ENCODE assay signal across 1 cellular context in the genomic region with DNA sequence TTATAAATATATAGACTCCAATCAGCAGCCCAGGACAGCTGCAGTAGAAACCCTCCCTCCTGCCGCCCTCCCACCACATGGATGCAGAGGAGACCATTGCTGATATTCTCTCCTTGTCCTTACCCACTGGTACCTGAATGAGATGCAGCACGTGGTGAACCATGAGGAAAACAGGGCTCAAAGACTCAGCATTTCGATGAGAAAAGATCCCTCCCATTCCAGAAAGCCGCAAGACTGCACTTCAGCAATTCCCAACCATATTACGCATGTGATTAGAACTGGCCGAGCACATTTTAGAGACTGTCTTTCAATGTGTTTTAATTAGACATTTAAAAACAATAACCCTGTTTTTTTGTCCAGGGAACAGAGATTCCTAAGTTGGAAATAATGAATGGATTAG.
TF ChIP-seq lines count a peak whose summit lies in the region.

No MANE protein-coding gene starts in this region.

TF ChIP-seq in HepG2, 621 proteins besides CTCF, POLR2A, EP300 and RAD21:
- TF ChIP-seq, protein P1, sequence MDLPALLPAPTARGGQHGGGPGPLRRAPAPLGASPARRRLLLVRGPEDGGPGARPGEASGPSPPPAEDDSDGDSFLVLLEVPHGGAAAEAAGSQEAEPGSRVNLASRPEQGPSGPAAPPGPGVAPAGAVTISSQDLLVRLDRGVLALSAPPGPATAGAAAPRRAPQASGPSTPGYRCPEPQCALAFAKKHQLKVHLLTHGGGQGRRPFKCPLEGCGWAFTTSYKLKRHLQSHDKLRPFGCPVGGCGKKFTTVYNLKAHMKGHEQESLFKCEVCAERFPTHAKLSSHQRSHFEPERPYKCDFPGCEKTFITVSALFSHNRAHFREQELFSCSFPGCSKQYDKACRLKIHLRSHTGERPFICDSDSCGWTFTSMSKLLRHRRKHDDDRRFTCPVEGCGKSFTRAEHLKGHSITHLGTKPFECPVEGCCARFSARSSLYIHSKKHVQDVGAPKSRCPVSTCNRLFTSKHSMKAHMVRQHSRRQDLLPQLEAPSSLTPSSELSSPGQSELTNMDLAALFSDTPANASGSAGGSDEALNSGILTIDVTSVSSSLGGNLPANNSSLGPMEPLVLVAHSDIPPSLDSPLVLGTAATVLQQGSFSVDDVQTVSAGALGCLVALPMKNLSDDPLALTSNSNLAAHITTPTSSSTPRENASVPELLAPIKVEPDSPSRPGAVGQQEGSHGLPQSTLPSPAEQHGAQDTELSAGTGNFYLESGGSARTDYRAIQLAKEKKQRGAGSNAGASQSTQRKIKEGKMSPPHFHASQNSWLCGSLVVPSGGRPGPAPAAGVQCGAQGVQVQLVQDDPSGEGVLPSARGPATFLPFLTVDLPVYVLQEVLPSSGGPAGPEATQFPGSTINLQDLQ (CRISPR knock-in tag; IDR thresholded peaks at IDR 0.05): no peak
- TF ChIP-seq XBP1 (CRISPR knock-in tag; IDR thresholded peaks at IDR 0.05): no peak
- TF ChIP-seq, protein P2, sequence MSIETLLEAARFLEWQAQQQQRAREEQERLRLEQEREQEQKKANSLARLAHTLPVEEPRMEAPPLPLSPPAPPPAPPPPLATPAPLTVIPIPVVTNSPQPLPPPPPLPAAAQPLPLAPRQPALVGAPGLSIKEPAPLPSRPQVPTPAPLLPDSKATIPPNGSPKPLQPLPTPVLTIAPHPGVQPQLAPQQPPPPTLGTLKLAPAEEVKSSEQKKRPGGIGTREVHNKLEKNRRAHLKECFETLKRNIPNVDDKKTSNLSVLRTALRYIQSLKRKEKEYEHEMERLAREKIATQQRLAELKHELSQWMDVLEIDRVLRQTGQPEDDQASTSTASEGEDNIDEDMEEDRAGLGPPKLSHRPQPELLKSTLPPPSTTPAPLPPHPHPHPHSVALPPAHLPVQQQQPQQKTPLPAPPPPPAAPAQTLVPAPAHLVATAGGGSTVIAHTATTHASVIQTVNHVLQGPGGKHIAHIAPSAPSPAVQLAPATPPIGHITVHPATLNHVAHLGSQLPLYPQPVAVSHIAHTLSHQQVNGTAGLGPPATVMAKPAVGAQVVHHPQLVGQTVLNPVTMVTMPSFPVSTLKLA (IDR thresholded peaks at IDR 0.05): peak; percentile 81
- no peak for TF ChIP-seq CHD2 (IDR thresholded peaks at IDR 0.05; ENCODE audit: low read depth, low read length)
TF ChIP-seq in HepG2: peak in this region for 1.
